ENCODE assay signal across 20 cellular contexts in genomic region chr11:111659201-111659600, GRCh38. TPM values are rescaled to one million over a fixed set of nuclear protein-coding genes. Genes with fewer than 3 reads are reported as not detected.
DNase-seq lines count a peak whose midpoint lies in the region; ATAC-seq and TF ChIP-seq lines count a peak whose summit lies in the region.
"Had no signal": no experiment of that assay in that cellular context is flagged by ENCODE, and none has a peak within 500 bp of the region (broad histone marks: within the 10 kb centered on the region; RNA-seq: fewer than 3 reads in every experiment).

No MANE protein-coding gene starts in this region.

- H2AK5ac ChIP-seq in H9 (ENCODE audit: insufficient read length, low read length) (no peak overlapping the region), neuronal stem cell (ENCODE audit: low read depth, low read length) (no peak overlapping the region)

- no peaks in the 10 kb centered on the region; a peak in 2 of 7 replicates for H3K36me3 Mint-ChIP-seq in H9 (ENCODE audit: insufficient read depth in 1 of 3, low read depth in 3 of 3)
- no peaks in the 10 kb centered on the region for H3K36me3 Mint-ChIP-seq in WTC11
- peaks cover 5% of the 10 kb centered on the region for H3K36me3 Mint-ChIP-seq in glutamatergic neuron (ENCODE audit: unreplicated experiment)

- CTCF ChIA-PET in WTC11 (lab: Charles Lee): interaction anchor here (0.6 to 1.3 kb wide), 3 partner anchors 16 to 455 kb away, joined by 3 to 5 read pairs (median 3); no protein-coding TSS in a partner anchor

- H3K4me3 Mint-ChIP-seq in H9 (no peak overlapping the region), WTC11 (no peak overlapping the region), glutamatergic neuron (ENCODE audit: unreplicated experiment) (peak overlapping the region; percentile 41)
- H3K4me3 Mint-ChIP-seq: HFFc6 had no signal

- H3K23ac ChIP-seq in H9 (ENCODE audit: insufficient read length, low read depth, low read length) (no peak overlapping the region), neuronal stem cell (ENCODE audit: low read depth, low read length, poor library complexity) (no peak overlapping the region)

- H3K14ac ChIP-seq in H9 (ENCODE audit: insufficient read depth, low read length): no peak overlapping the region
- H3K14ac ChIP-seq in neuronal stem cell (ENCODE audit: low read length): no peak overlapping the region

- H4K91ac ChIP-seq in H9 (ENCODE audit: insufficient read length, low read depth, low read length): no peak overlapping the region
- H4K91ac ChIP-seq in neuronal stem cell (ENCODE audit: low read depth, low read length, poor library complexity): no peak overlapping the region

- H4K8ac ChIP-seq in H9 (replicated peaks; ENCODE audit: insufficient read length, low read depth, low read length) (no peak overlapping the region), neuronal stem cell (ENCODE audit: low read depth, low read length) (no peak overlapping the region)

- no peak overlapping the region for H3T11ph ChIP-seq in H9 (ENCODE audit: low read length)

- H3K4me1 Mint-ChIP-seq in H9 (peaks cover 10 to 25% of the 10 kb centered on the region in 2 experiments), WTC11 (peaks cover 35% of the 10 kb centered on the region), glutamatergic neuron (ENCODE audit: low read depth, unreplicated experiment) (peaks cover 14% of the 10 kb centered on the region)

- H3K27me3 ChIP-seq in H9 (ENCODE audit: insufficient read depth, low read length) (no peaks in the 10 kb centered on the region), neuronal stem cell (ENCODE audit: control insufficient read depth in 3 of 3, insufficient read depth in 3 of 3, low read depth in 1 of 3, low read length in 3 of 3) (no peaks in the 10 kb centered on the region)
- H3K27me3 ChIP-seq: BE2C, SJCRH30 had no signal

- H3K4me2 ChIP-seq in H9 (ENCODE audit: insufficient read depth, insufficient read length, low read length): no peak overlapping the region
- H3K4me2 ChIP-seq in neuronal stem cell (ENCODE audit: insufficient read depth, low read length, poor library complexity, severe bottlenecking): no peak overlapping the region
- H3K4me2 ChIP-seq: A549 had no signal

- H3K56ac ChIP-seq in H9 (ENCODE audit: insufficient read length, low read depth, low read length): no peak overlapping the region

- no peaks in the 10 kb centered on the region for H4K20me1 ChIP-seq in H9 (ENCODE audit: control insufficient read depth, insufficient read depth, insufficient read length)

- H3K9ac ChIP-seq in H9 (ENCODE audit: extremely low read depth, insufficient read length, low read length) (no peak overlapping the region), neuronal stem cell (ENCODE audit: low read depth, low read length, poor library complexity) (no peak overlapping the region)

- no peak overlapping the region for H4K5ac ChIP-seq in H9 (ENCODE audit: insufficient read length, low read depth, low read length)

- peaks cover 0 to 12% of the 10 kb centered on the region in 2 donors for H3K36me3 ChIP-seq in neuronal stem cell (replicated peaks in 1 of 2; ENCODE audit: control insufficient read depth in 2 of 2, insufficient read depth in 2 of 2, low read length in 2 of 2)
- H3K36me3 ChIP-seq: BE2C, SJCRH30 had no signal

- no peak overlapping the region for H2BK15ac ChIP-seq in H9 (ENCODE audit: low read depth, low read length)
- H2BK15ac ChIP-seq in neuronal stem cell (ENCODE audit: low read length): no peak overlapping the region

- H2BK12ac ChIP-seq in H9 (ENCODE audit: insufficient read length, low read depth, low read length) (no peak overlapping the region), neuronal stem cell (ENCODE audit: low read length) (no peak overlapping the region)

- no peak overlapping the region for H2BK120ac ChIP-seq in H9 (ENCODE audit: low read depth, low read length, poor library complexity, severe bottlenecking)
- no peak overlapping the region for H2BK120ac ChIP-seq in neuronal stem cell (ENCODE audit: low read depth, low read length)

- H2BK5ac ChIP-seq in H9 (ENCODE audit: insufficient read length, low read length) (no peak overlapping the region), neuronal stem cell (ENCODE audit: low read length) (no peak overlapping the region)

- DNase-seq in H9 (no peak), WTC11 (ENCODE audit: low spot score) (no peak), glutamatergic neuron (no peak), neuronal stem cell (ENCODE audit: low spot score) (no peak), DMS79 (lab: John Stamatoyannopoulos, UW) (no peak), NAMALWA (ENCODE audit: low spot score) (no peak), islet precursor cell (no peak)
- DNase-seq: BE2C, DMS79 treated with DMSO at 0.1 percent for 48 hours, H7, HFFc6, KG1, NCI-H1694 treated with DMSO at 0.1 percent for 48 hours, NCI-H2081 treated with DMSO at 0.1 percent for 48 hours, NCI-H446 treated with DMSO at 0.1 percent for 48 hours, NCI-H526 treated with DMSO at 0.1 percent for 48 hours, OCI-M1, SJCRH30 had no signal

- H3K27me3 Mint-ChIP-seq in H9 (ENCODE audit: low read depth): no peaks in the 10 kb centered on the region
- no peaks in the 10 kb centered on the region for H3K27me3 Mint-ChIP-seq in WTC11 (ENCODE audit: low read depth)
- no peaks in the 10 kb centered on the region for H3K27me3 Mint-ChIP-seq in glutamatergic neuron (ENCODE audit: unreplicated experiment)

- no peak overlapping the region for H2BK20ac ChIP-seq in H9 (ENCODE audit: low read depth, low read length, poor library complexity, severe bottlenecking)

- no peak overlapping the region for H2AFZ ChIP-seq in H9 (ENCODE audit: low read length)
- peak overlapping the region; percentile 11 for H2AFZ ChIP-seq in neuronal stem cell (ENCODE audit: low read length)

- no peaks in the 10 kb centered on the region for H3K9me3 ChIP-seq in H9 (ENCODE audit: control insufficient read depth, low read depth, low read length)
- no peaks in the 10 kb centered on the region for H3K9me3 ChIP-seq in neuronal stem cell (replicated peaks in 1 of 2; ENCODE audit: control insufficient read depth in 2 of 2, insufficient read depth in 1 of 2, low read depth in 1 of 2, low read length in 2 of 2)
- H3K9me3 ChIP-seq: A549, BE2C, SJCRH30 had no signal

- no peaks in the 10 kb centered on the region for H3K79me2 ChIP-seq in H9 (ENCODE audit: insufficient read depth, low read length)

- H3K23me2 ChIP-seq in H9 (ENCODE audit: insufficient read length, low read depth, low read length, poor library complexity, severe bottlenecking): no peaks in the 10 kb centered on the region

- POLR2A ChIA-PET in WTC11 (lab: Charles Lee): no interaction called here

- H3K4me3 ChIP-seq in neuronal stem cell (ENCODE audit: low read length in 2 of 2): no peak overlapping the region
- H3K4me3 ChIP-seq: A549, SJCRH30 had no signal

- TF ChIP-seq CTCF in H9 (conservative IDR thresholded peaks at IDR 0.05) (no peak), WTC11 (IDR thresholded peaks at IDR 0.05) (no peak), glutamatergic neuron (IDR thresholded peaks at IDR 0.05; ENCODE audit: partially characterized antibody, unreplicated experiment) (no peak)

- H3K18ac ChIP-seq in H9 (ENCODE audit: insufficient read length, low read depth, low read length) (no peak overlapping the region), neuronal stem cell (ENCODE audit: low read length) (no peak overlapping the region)

- WGBS in H9 (ENCODE audit: extremely low coverage, insufficient read length, low lambda C conversion rate): no CpG with 5 or more reads among the region's 4 CpGs
- no CpG with 5 or more reads among the region's 4 CpGs for WGBS in neuronal stem cell (ENCODE audit: extremely low coverage in 2 of 2, insufficient read length in 2 of 2, insufficient replicate concordance in 1 of 2), 2 donors

- H3K4me1 ChIP-seq in H9 (ENCODE audit: insufficient read depth, low read length) (no peaks in the 10 kb centered on the region), neuronal stem cell (ENCODE audit: control insufficient read depth in 2 of 2, insufficient read depth in 1 of 2, low read depth in 1 of 2, low read length in 2 of 2) (peaks cover 0 to 6% of the 10 kb centered on the region in 2 donors)
- H3K4me1 ChIP-seq: A549, SJCRH30 had no signal

- H3K79me1 ChIP-seq in H9 (ENCODE audit: insufficient read depth, low read depth, low read length, poor library complexity, severe bottlenecking) (no peaks in the 10 kb centered on the region), neuronal stem cell (ENCODE audit: low read depth, low read length) (no peaks in the 10 kb centered on the region)

- H3K27ac ChIP-seq in H9 (ENCODE audit: insufficient read length, low read depth, low read length) (no peak overlapping the region), neuronal stem cell (replicated peaks; ENCODE audit: low read length) (no peak overlapping the region)
- H3K27ac ChIP-seq: A549, SJCRH30 had no signal

- H3K4ac ChIP-seq in H9 (ENCODE audit: low read depth, low read length) (no peak overlapping the region), neuronal stem cell (ENCODE audit: low read length) (no peak overlapping the region)

- peaks cover 0 to 2% of the 10 kb centered on the region in 2 experiments; a peak in 1 of 5 replicates for H3K9me3 Mint-ChIP-seq in H9
- H3K9me3 Mint-ChIP-seq in WTC11: peaks cover 4% of the 10 kb centered on the region; the same call in 1 of the 2 replicates
- no peaks in the 10 kb centered on the region for H3K9me3 Mint-ChIP-seq in glutamatergic neuron (ENCODE audit: unreplicated experiment)
- H3K9me3 Mint-ChIP-seq: HFFc6 had no signal

- H3K27ac Mint-ChIP-seq in H9 (peak overlapping the region in 2 of 3 experiments; percentile 10 to 19; a peak in 2 of 7 replicates), WTC11 (peak overlapping the region; percentile 51), glutamatergic neuron (ENCODE audit: unreplicated experiment) (peak overlapping the region; percentile 69)
- H3K27ac Mint-ChIP-seq: HFFc6 had no signal

- no peak for ATAC-seq in WTC11
- no peak for ATAC-seq in GM21423 (IDR thresholded peaks at IDR 0.05; ENCODE audit: unreplicated experiment)
- ATAC-seq: A549 had no signal

TF ChIP-seq in WTC11, 78 proteins besides CTCF, POLR2A, EP300 and RAD21 (continues in another document):
- TF ChIP-seq IRF2 (CRISPR knock-in tag; IDR thresholded peaks at IDR 0.05; ENCODE audit: borderline replicate concordance, low read depth): no peak
- no peak for TF ChIP-seq PRRX2 (CRISPR knock-in tag; IDR thresholded peaks at IDR 0.05)
- TF ChIP-seq, protein P1, sequence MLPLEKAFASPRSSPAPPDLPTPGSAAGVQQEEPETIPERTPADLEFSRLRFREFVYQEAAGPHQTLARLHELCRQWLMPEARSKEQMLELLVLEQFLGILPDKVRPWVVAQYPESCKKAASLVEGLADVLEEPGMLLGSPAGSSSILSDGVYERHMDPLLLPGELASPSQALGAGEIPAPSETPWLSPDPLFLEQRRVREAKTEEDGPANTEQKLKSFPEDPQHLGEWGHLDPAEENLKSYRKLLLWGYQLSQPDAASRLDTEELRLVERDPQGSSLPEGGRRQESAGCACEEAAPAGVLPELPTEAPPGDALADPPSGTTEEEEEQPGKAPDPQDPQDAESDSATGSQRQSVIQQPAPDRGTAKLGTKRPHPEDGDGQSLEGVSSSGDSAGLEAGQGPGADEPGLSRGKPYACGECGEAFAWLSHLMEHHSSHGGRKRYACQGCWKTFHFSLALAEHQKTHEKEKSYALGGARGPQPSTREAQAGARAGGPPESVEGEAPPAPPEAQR (CRISPR knock-in tag; IDR thresholded peaks at IDR 0.05): no peak

RNA-seq across cellular contexts. Expression of gene SIK2, which starts 57.0 kb away (rescaled TPM):
- total RNA-seq in H9 (2021) (7.5 and 10.3 TPM in 2 replicates), WTC11 (2021) (6.7 to 8.6 TPM (median 7.2 TPM) in 3 replicates), glutamatergic neuron (ENCODE audit: unreplicated experiment) (10.1 TPM)
- polyA plus RNA-seq in neuronal stem cell (2013, experiment 1 of 2): 7.0 TPM
- 7.2 TPM for polyA plus RNA-seq in neuronal stem cell (2013, experiment 2 of 2)

Comparison
In these comparisons a context has a peak if more than half of its experiments do, and no peak if none do; other contexts are left out.
1. H3K27ac Mint-ChIP-seq: peak in every context shown above with its lines; median percentile 69 in glutamatergic neuron; 51 in WTC11; 14 in H9.